ENCODE assay signal across 22 cellular contexts in genomic region chr2:174794851-174795374, GRCh38. TPM values are rescaled to one million over a fixed set of nuclear protein-coding genes. Genes with fewer than 3 reads are reported as not detected.
DNase-seq lines count a peak whose midpoint lies in the region; ATAC-seq and TF ChIP-seq lines count a peak whose summit lies in the region.
"Had no signal": no experiment of that assay in that cellular context is flagged by ENCODE, and none has a peak within 500 bp of the region (broad histone marks: within the 10 kb centered on the region; RNA-seq: fewer than 3 reads in every experiment).

No MANE protein-coding gene starts in this region.

- no CpG with 5 or more reads among the region's 3 CpGs for WGBS in IMR-90 (ENCODE audit: extremely low coverage in 2 of 2, insufficient read length in 1 of 2), 2 experiments
- WGBS in smooth muscle cell (ENCODE audit: low lambda C conversion rate) = 90% methylated on average over 3 of the region's 3 CpGs

- H3K36me3 ChIP-seq in IMR-90 (ENCODE audit: control insufficient read depth, insufficient read depth, low read length) = peaks cover 5% of the 10 kb centered on the region
- no peaks in the 10 kb centered on the region for H3K36me3 ChIP-seq in smooth muscle cell (ENCODE audit: low read depth)
- H3K36me3 ChIP-seq: breast epithelium, right atrium auricular region, vagina had no signal

- no peak overlapping the region; the same call in 1 of the 2 replicates for H2AK5ac ChIP-seq in IMR-90 (ENCODE audit: low read depth, low read length)

- peak overlapping the region; percentile 67; the same call in 1 of the 2 replicates for H2BK20ac ChIP-seq in IMR-90 (ENCODE audit: low read depth, low read length)

- peak overlapping the region; percentile 1; the same call in 1 of the 3 replicates for H2BK15ac ChIP-seq in IMR-90 (ENCODE audit: low read depth, low read length)

- peaks cover 0 to 9% of the 10 kb centered on the region in 2 experiments; a peak in 2 of 4 replicates for H3K79me1 ChIP-seq in IMR-90 (ENCODE audit: low read depth in 1 of 2, low read length in 2 of 2)

- no peak for TF ChIP-seq RAD21 in IMR-90 (IDR thresholded peaks at IDR 0.05; ENCODE audit: low read length)

- peak overlapping the region; percentile 67; the same call in 1 of the 2 replicates for H3K18ac ChIP-seq in IMR-90 (ENCODE audit: low read depth, low read length)

- H3K4me2 ChIP-seq in IMR-90 (ENCODE audit: low read depth, low read length) (no peak overlapping the region), smooth muscle cell (no peak overlapping the region)

- BruUV-seq in IMR-90 (replicated peaks; lab: Mats Ljungman, UMichigan) = no TSS peak

- H3K23ac ChIP-seq in IMR-90 (ENCODE audit: low read depth, low read length) = no peak overlapping the region

- H3K27ac Mint-ChIP-seq in activated naive CD4-positive, alpha-beta T cell treated with anti-CD3 and anti-CD28 coated beads for 36 hours = no peak overlapping the region
- H3K27ac Mint-ChIP-seq in activated naive CD4-positive, alpha-beta T cell treated with anti-CD3 and anti-CD28 coated beads, Interleukin-2, amount 10 ng/mL, durations not matched to agents 7 days and 5 days = no peak overlapping the region
- H3K27ac Mint-ChIP-seq: dendritic cell treated with granulocyte-macrophage colony-stimulating factor and Interleukin-4, amounts not matched to agents 40 ng/mL and 50 ng/mL, for 4 days had no signal

- H3K9ac ChIP-seq in IMR-90 (ENCODE audit: low read depth, low read length) (no peak overlapping the region), smooth muscle cell (ENCODE audit: low read depth) (no peak overlapping the region)

- peaks cover 4% of the 10 kb centered on the region for H3K27me3 Mint-ChIP-seq in activated naive CD4-positive, alpha-beta T cell treated with anti-CD3 and anti-CD28 coated beads for 36 hours (ENCODE audit: low read depth)
- peaks cover 12% of the 10 kb centered on the region for H3K27me3 Mint-ChIP-seq in activated naive CD4-positive, alpha-beta T cell treated with anti-CD3 and anti-CD28 coated beads, Interleukin-2, amount 10 ng/mL, durations not matched to agents 7 days and 5 days

- H2BK120ac ChIP-seq in IMR-90 (ENCODE audit: low read depth, low read length) = peak overlapping the region; percentile 59

- peaks cover 19% of the 10 kb centered on the region for H3K4me1 Mint-ChIP-seq in activated naive CD4-positive, alpha-beta T cell treated with anti-CD3 and anti-CD28 coated beads for 36 hours (ENCODE audit: low read depth)
- no peaks in the 10 kb centered on the region for H3K4me1 Mint-ChIP-seq in activated naive CD4-positive, alpha-beta T cell treated with anti-CD3 and anti-CD28 coated beads, Interleukin-2, amount 10 ng/mL, durations not matched to agents 7 days and 5 days

- H4K5ac ChIP-seq in IMR-90 (ENCODE audit: low read depth, low read length) = peak overlapping the region; percentile 11; the same call in 1 of the 2 replicates

- no peak overlapping the region for H3K4me3 ChIP-seq in IMR-90 (ENCODE audit: insufficient read depth, low read depth, low read length)
- H3K4me3 ChIP-seq in dorsolateral prefrontal cortex = no peak overlapping the region
- H3K4me3 ChIP-seq in smooth muscle cell = no peak overlapping the region
- H3K4me3 ChIP-seq: breast epithelium, left ventricle myocardium inferior, right atrium auricular region, vagina had no signal

- no peaks in the 10 kb centered on the region for H3K9me3 Mint-ChIP-seq in activated naive CD4-positive, alpha-beta T cell treated with anti-CD3 and anti-CD28 coated beads for 36 hours
- H3K9me3 Mint-ChIP-seq in activated naive CD4-positive, alpha-beta T cell treated with anti-CD3 and anti-CD28 coated beads, Interleukin-2, amount 10 ng/mL, durations not matched to agents 7 days and 5 days = no peaks in the 10 kb centered on the region
- H3K9me3 Mint-ChIP-seq: dendritic cell treated with granulocyte-macrophage colony-stimulating factor and Interleukin-4, amounts not matched to agents 40 ng/mL and 50 ng/mL, for 4 days had no signal

- no peak for TF ChIP-seq POLR2A in IMR-90 (IDR thresholded peaks at IDR 0.05; ENCODE audit: low read depth, low read length)

- peak overlapping the region; percentile 17 for H2BK5ac ChIP-seq in IMR-90 (ENCODE audit: low read depth, low read length, poor library complexity, severe bottlenecking)

- DNase-seq in activated naive CD4-positive, alpha-beta T cell treated with anti-CD3 and anti-CD28 coated beads for 36 hours = peak; percentile 34
- DNase-seq in activated naive CD4-positive, alpha-beta T cell treated with anti-CD3 and anti-CD28 coated beads, Interleukin-2, amount 10 ng/mL, durations not matched to agents 7 days and 5 days = no peak
- peak; percentile 45 for DNase-seq in IMR-90
- no peak for DNase-seq in dorsolateral prefrontal cortex
- no peak for DNase-seq in smooth muscle cell (lab: John Stamatoyannopoulos, UW; ENCODE audit: unreplicated experiment)
- DNase-seq in cerebellar nuclear complex (lab: John Stamatoyannopoulos, UW) = no peak
- DNase-seq in NCI-H1436 (lab: John Stamatoyannopoulos, UW) = no peak
- DNase-seq: activated naive CD4-positive, alpha-beta T cell treated with Interleukin-2 at 50 U/mL for 16 hours; KG1; left ventricle myocardium inferior; NCI-H2081; NCI-H526; nucleus accumbens had no signal

- ATAC-seq in IMR-90 (ENCODE audit: low read depth) (no peak), HG02623 (IDR thresholded peaks at IDR 0.05; ENCODE audit: unreplicated experiment) (no peak)
- ATAC-seq: Right ventricle myocardium inferior had no signal

- H3K4me1 ChIP-seq in IMR-90 (ENCODE audit: control insufficient read depth, insufficient read depth, low read length) = peaks cover 30% of the 10 kb centered on the region
- H3K4me1 ChIP-seq in smooth muscle cell (ENCODE audit: low read depth) = peaks cover 28% of the 10 kb centered on the region
- H3K4me1 ChIP-seq: breast epithelium, left ventricle myocardium inferior, right atrium auricular region had no signal

- intact Hi-C loops in activated naive CD4-positive, alpha-beta T cell treated with anti-CD3 and anti-CD28 coated beads for 36 hours (cut with micrococcal nuclease) = loop anchor here (1.0 to 2.0 kb wide), 3 partner anchors 16 to 43 kb away; no protein-coding TSS in a partner anchor
- intact Hi-C loops in IMR-90 (cut with micrococcal nuclease) (no loop called here), dorsolateral prefrontal cortex (cut with DNase I) (no loop called here)

- H2AFZ ChIP-seq in IMR-90 (replicated peaks; ENCODE audit: low read length, poor library complexity) (no peak overlapping the region), smooth muscle cell (ENCODE audit: low read depth) (no peak overlapping the region)

- H3K9me3 ChIP-seq in IMR-90 (ENCODE audit: control insufficient read depth, insufficient read depth, low read length) (no peaks in the 10 kb centered on the region), smooth muscle cell (replicated peaks; ENCODE audit: low read depth) (no peaks in the 10 kb centered on the region)
- H3K9me3 ChIP-seq: breast epithelium, left ventricle myocardium inferior, right atrium auricular region, vagina had no signal

- TF ChIP-seq CTCF in IMR-90 (conservative IDR thresholded peaks at IDR 0.05; ENCODE audit: low read depth, low read length) = no peak
- TF ChIP-seq CTCF in dorsolateral prefrontal cortex (IDR thresholded peaks at IDR 0.05 in 54 of 56, conservative IDR thresholded peaks at IDR 0.05 in 2 of 56; ENCODE audit: low read depth in 1 of 56, partially characterized antibody in 56 of 56) = no peak
- TF ChIP-seq CTCF in smooth muscle cell (IDR thresholded peaks at IDR 0.05; ENCODE audit: borderline replicate concordance, insufficient read depth, poor library complexity, severe bottlenecking) = no peak

- CTCF ChIA-PET in activated naive CD4-positive, alpha-beta T cell treated with anti-CD3 and anti-CD28 coated beads for 36 hours (lab: Charles Lee) = interaction anchor here (2.3 kb wide), 1 partner anchor 46 kb away, joined by 8 read pairs; no protein-coding TSS in a partner anchor
- CTCF ChIA-PET in activated naive CD4-positive, alpha-beta T cell treated with anti-CD3 and anti-CD28 coated beads, Interleukin-2, amount 10 ng/mL, durations not matched to agents 7 days and 5 days (lab: Charles Lee) = interaction anchor here (0.9 to 2.7 kb wide), 5 partner anchors 20 to 96 kb away, joined by 3 to 7 read pairs (median 4); no protein-coding TSS in a partner anchor
- CTCF ChIA-PET in IMR-90 (lab: Yijun Ruan, JAX) = interaction anchor here (1.1 to 1.7 kb wide), 2 partner anchors 19 to 24 kb away, joined by 3 to 5 read pairs; no protein-coding TSS in a partner anchor

- dilution Hi-C loops in IMR-90 (cut with HindIII; ENCODE audit: low sequenced_read_pairs, unreplicated experiment) = no loop called here

- H2AK9ac ChIP-seq in IMR-90 (replicated peaks; ENCODE audit: low read depth, low read length, poor library complexity) = no peak overlapping the region

- peak overlapping the region; percentile 6 to 31; a peak in 3 of 4 replicates for H4K8ac ChIP-seq in IMR-90 (ENCODE audit: low read depth in 2 of 2, low read length in 2 of 2)

- H3K56ac ChIP-seq in IMR-90 (ENCODE audit: extremely low read depth, insufficient read depth, low read length) = no peak overlapping the region

- H3K14ac ChIP-seq in IMR-90 (replicated peaks; ENCODE audit: low read depth, low read length) = 0 out of 2 replicates have a peak overlapping the region, but pooled peaks have one; percentile 11

- no peaks in the 10 kb centered on the region for H3K36me3 Mint-ChIP-seq in activated naive CD4-positive, alpha-beta T cell treated with anti-CD3 and anti-CD28 coated beads for 36 hours (ENCODE audit: low read depth)
- no peaks in the 10 kb centered on the region for H3K36me3 Mint-ChIP-seq in activated naive CD4-positive, alpha-beta T cell treated with anti-CD3 and anti-CD28 coated beads, Interleukin-2, amount 10 ng/mL, durations not matched to agents 7 days and 5 days

- H3F3A ChIP-seq in smooth muscle cell (ENCODE audit: low read depth) = peaks cover 12% of the 10 kb centered on the region

- POLR2A ChIA-PET in IMR-90 (lab: Charles Lee; ENCODE audit: unreplicated experiment) = interaction anchor here (0.6 kb wide), 1 partner anchor 12 kb away, joined by 4 read pairs; no protein-coding TSS in a partner anchor

- H4K91ac ChIP-seq in IMR-90 (ENCODE audit: insufficient read depth, low read depth, low read length) = peak overlapping the region; percentile 41; the same call in 1 of the 2 replicates

- H3K79me2 ChIP-seq in smooth muscle cell (ENCODE audit: low read depth) = no peaks in the 10 kb centered on the region

- no peaks in the 10 kb centered on the region for H3K27me3 ChIP-seq in IMR-90 (ENCODE audit: control insufficient read depth, insufficient read depth, low read length)
- H3K27me3 ChIP-seq in dorsolateral prefrontal cortex = no peaks in the 10 kb centered on the region
- H3K27me3 ChIP-seq in smooth muscle cell (ENCODE audit: low read depth) = no peaks in the 10 kb centered on the region
- H3K27me3 ChIP-seq: breast epithelium, right atrium auricular region, vagina had no signal

- H3K27ac ChIP-seq in IMR-90 (ENCODE audit: insufficient read depth, low read length) (no peak overlapping the region), dorsolateral prefrontal cortex (peak overlapping the region in 49 of 59 donors; percentile 1 to 79 (median 50)), smooth muscle cell (ENCODE audit: low read depth) (peak overlapping the region; percentile 43)
- H3K27ac ChIP-seq: left ventricle myocardium inferior, right atrium auricular region, vagina, VCaP had no signal

- in situ Hi-C loops in IMR-90 (cut with MboI; ENCODE audit: low sequenced_read_pairs) = no loop called here

- H3K4ac ChIP-seq in IMR-90 (ENCODE audit: low read depth, low read length) = peak overlapping the region; percentile 12

- peaks cover 12% of the 10 kb centered on the region for H3K9me1 ChIP-seq in IMR-90 (ENCODE audit: insufficient read depth, low read length)

- H4K20me1 ChIP-seq in IMR-90 (ENCODE audit: insufficient read depth, low read length) (no peaks in the 10 kb centered on the region), smooth muscle cell (ENCODE audit: low read depth) (no peaks in the 10 kb centered on the region)

- H3K4me3 Mint-ChIP-seq in activated naive CD4-positive, alpha-beta T cell treated with anti-CD3 and anti-CD28 coated beads for 36 hours = no peak overlapping the region
- no peak overlapping the region for H3K4me3 Mint-ChIP-seq in activated naive CD4-positive, alpha-beta T cell treated with anti-CD3 and anti-CD28 coated beads, Interleukin-2, amount 10 ng/mL, durations not matched to agents 7 days and 5 days
- H3K4me3 Mint-ChIP-seq: dendritic cell treated with granulocyte-macrophage colony-stimulating factor and Interleukin-4, amounts not matched to agents 40 ng/mL and 50 ng/mL, for 4 days had no signal

RNA-seq across cellular contexts. Expression of gene CHRNA1, which starts 30.6 kb away (rescaled TPM):
- not detected for total RNA-seq in activated naive CD4-positive, alpha-beta T cell treated with anti-CD3 and anti-CD28 coated beads for 36 hours
- total RNA-seq in IMR-90 (2012; rRNA removed) (0.56 and 0.90 TPM in 2 replicates), dorsolateral prefrontal cortex (1 to 10 TPM in 46 of 120 experiments, under 1 TPM in 70, not detected in 4; 0.28 to 2.6 (median 0.94) TPM), smooth muscle cell (1.0 and 1.3 TPM in 2 replicates)
- polyA plus RNA-seq in IMR-90 (2012; rRNA removed) (0.75 and 1.2 TPM in 2 replicates), smooth muscle cell (1.2 and 3.1 TPM in 2 replicates)
- 0.66 and 1.2 TPM in 2 replicates for polyA plus RNA-seq in IMR-90 (2012; cell fraction: cytosol; rRNA removed)
- 0.76 and 1.5 TPM in 2 replicates for polyA plus RNA-seq in IMR-90 (2012; cell fraction: nucleus; rRNA removed; ENCODE audit: low replicate concordance)
- total RNA-seq: Daoy, mucosa of gallbladder, vagina had no signal

Comparison
In these comparisons a context has a peak if more than half of its experiments do, and no peak if none do; other contexts are left out.
1. DNase-seq: peak in activated naive CD4-positive, alpha-beta T cell treated with anti-CD3 and anti-CD28 coated beads for 36 hours (single experiment) and IMR-90 (single experiment); none in activated naive CD4-positive, alpha-beta T cell treated with anti-CD3 and anti-CD28 coated beads, Interleukin-2, amount 10 ng/mL, durations not matched to agents 7 days and 5 days (single experiment), dorsolateral prefrontal cortex (0 of 10), smooth muscle cell (single experiment), cerebellar nuclear complex (0 of 2) and NCI-H1436 (single experiment).